22 cellular contexts compared by ENCODE assay signal in genomic region chr5:59656351-59657254, GRCh38.
DNase-seq lines count a peak whose midpoint lies in the region; ATAC-seq and TF ChIP-seq lines count a peak whose summit lies in the region.
"Had no signal": no experiment of that assay in that cellular context is flagged by ENCODE, and none has a peak within 500 bp of the region (broad histone marks: within the 10 kb centered on the region; RNA-seq: fewer than 3 reads in every experiment).

No MANE protein-coding gene starts in this region.

- intact Hi-C loops in gastrocnemius medialis (cut with DNase I; ENCODE audit: low total_unique reads) (loop anchor here (2.0 kb wide), 1 partner anchor 36 kb away; no protein-coding TSS in a partner anchor), MCF 10A (cut with micrococcal nuclease) (no loop called here)

- H3K36me3 ChIP-seq in gastrocnemius medialis = no peaks in the 10 kb centered on the region
- H3K36me3 ChIP-seq: stomach had no signal

- peaks cover 10% of the 10 kb centered on the region for H3K4me1 Mint-ChIP-seq in MCF 10A (ENCODE audit: insufficient read depth, unreplicated experiment)

- peak; percentile 49 to 50 for ATAC-seq in gastrocnemius medialis
- no peak for ATAC-seq in HG02610 (IDR thresholded peaks at IDR 0.05; ENCODE audit: unreplicated experiment)
- ATAC-seq: activated CD8-positive, alpha-beta memory T cell treated with anti-CD3 and anti-CD28 coated beads, Interleukin-2, amount 10 ng/mL, durations not matched to agents 7 days and 5 days; body of pancreas; left lobe of liver had no signal

- no TSS peak for BruUV-seq in MCF 10A (replicated peaks; lab: Mats Ljungman, UMichigan)

- DNase-seq in HT1080 (ENCODE audit: low read depth) = peak; percentile 76
- peak; percentile 92 for DNase-seq in OCI-M1 (lab: John Stamatoyannopoulos, UW)
- DNase-seq in choroid plexus epithelial cell (ENCODE audit: low read depth) = peak; percentile 50
- DNase-seq in gastrocnemius medialis = no peak
- no peak for DNase-seq in MCF 10A (ENCODE audit: unreplicated experiment)
- no peak for DNase-seq in substantia nigra (lab: John Stamatoyannopoulos, UW)
- DNase-seq: activated CD4-positive, alpha-beta T cell treated with anti-CD3 and anti-CD28 coated beads for 48 hours; activated CD8-positive, alpha-beta memory T cell treated with anti-CD3 and anti-CD28 coated beads, Interleukin-2, amount 10 ng/mL, durations not matched to agents 7 days and 5 days; AML-193; body of pancreas; DMS79 treated with DMSO at 0.1 percent for 48 hours; NCI-H1092; NCI-H2029 treated with DMSO at 0.1 percent for 48 hours; stimulated activated CD4-positive, alpha-beta T cell treated with anti-CD3 and anti-CD28 coated beads, Interleukin-2, amount 100 ng/mL, for 48 hours; stomach had no signal

- no peaks in the 10 kb centered on the region for H3K27me3 Mint-ChIP-seq in MCF 10A (ENCODE audit: insufficient read depth, unreplicated experiment)
- H3K27me3 Mint-ChIP-seq: activated CD8-positive, alpha-beta memory T cell treated with anti-CD3 and anti-CD28 coated beads, Interleukin-2, amount 10 ng/mL, durations not matched to agents 7 days and 5 days; progenitor cell of endocrine pancreas; type B pancreatic cell had no signal

- CTCF ChIA-PET in MCF 10A (lab: Yijun Ruan, JAX) = interaction anchor here (1.3 to 1.7 kb wide), 2 partner anchors 11 to 150 kb away, joined by 3 to 8 read pairs; no protein-coding TSS in a partner anchor

- in situ Hi-C loops in gastrocnemius medialis (cut with MboI; ENCODE audit: low sequenced_read_pairs in 4 of 4) = loop anchor here in 2 of 4 donors (25.0 kb wide), 1 partner anchor 469 kb away; no protein-coding TSS in a partner anchor

- no peak overlapping the region for H3K4me3 Mint-ChIP-seq in MCF 10A (ENCODE audit: unreplicated experiment)
- H3K4me3 Mint-ChIP-seq: activated CD8-positive, alpha-beta memory T cell treated with anti-CD3 and anti-CD28 coated beads, Interleukin-2, amount 10 ng/mL, durations not matched to agents 7 days and 5 days; mesothelial cell of epicardium; type B pancreatic cell had no signal

- no peak for TF ChIP-seq POLR2A in gastrocnemius medialis (IDR thresholded peaks at IDR 0.05)

- TF ChIP-seq CTCF in choroid plexus epithelial cell (conservative IDR thresholded peaks at IDR 0.05; ENCODE audit: low read depth, low read length) = no peak
- TF ChIP-seq CTCF in gastrocnemius medialis (IDR thresholded peaks at IDR 0.05 in 4 of 5, conservative IDR thresholded peaks at IDR 0.05 in 1 of 5) = no peak
- TF ChIP-seq CTCF in MCF 10A (IDR thresholded peaks at IDR 0.05; ENCODE audit: unreplicated experiment) = no peak

- H3K9me3 ChIP-seq in gastrocnemius medialis = no peaks in the 10 kb centered on the region
- H3K9me3 ChIP-seq: body of pancreas, stomach had no signal

- H3K4me3 ChIP-seq in choroid plexus epithelial cell (ENCODE audit: low read depth, low read length) (no peak overlapping the region), gastrocnemius medialis (peak overlapping the region in 1 of 4 donors; percentile 23)
- H3K4me3 ChIP-seq: body of pancreas, coronary artery, smooth muscle cell, stomach had no signal

- H3K27ac Mint-ChIP-seq in MCF 10A (ENCODE audit: low read depth, unreplicated experiment) = no peak overlapping the region
- H3K27ac Mint-ChIP-seq: activated CD8-positive, alpha-beta memory T cell treated with anti-CD3 and anti-CD28 coated beads, Interleukin-2, amount 10 ng/mL, durations not matched to agents 7 days and 5 days; mesothelial cell of epicardium; progenitor cell of endocrine pancreas; type B pancreatic cell had no signal

- no peaks in the 10 kb centered on the region for H3K27me3 ChIP-seq in gastrocnemius medialis
- H3K27me3 ChIP-seq: body of pancreas, stomach had no signal

- no peaks in the 10 kb centered on the region for H3K9me3 Mint-ChIP-seq in MCF 10A (ENCODE audit: unreplicated experiment)
- H3K9me3 Mint-ChIP-seq: mesothelial cell of epicardium, type B pancreatic cell had no signal

- POLR2A ChIA-PET in MCF 10A (lab: Yijun Ruan, JAX) = interaction anchor here (0.6 kb wide), 1 partner anchor 8 kb away, joined by 4 read pairs; no protein-coding TSS in a partner anchor

- peaks cover 47% of the 10 kb centered on the region in 2 donors for H3K4me1 ChIP-seq in gastrocnemius medialis
- H3K4me1 ChIP-seq: body of pancreas had no signal

- H3K27ac ChIP-seq in gastrocnemius medialis = peak overlapping the region; percentile 69 to 82 (median 80)
- no peak overlapping the region for H3K27ac ChIP-seq in substantia nigra (ENCODE audit: low read depth, low read length, poor library complexity, severe bottlenecking)
- H3K27ac ChIP-seq: body of pancreas, coronary artery, stomach had no signal

- peaks cover 7% of the 10 kb centered on the region for H3K36me3 Mint-ChIP-seq in MCF 10A (ENCODE audit: insufficient read depth, unreplicated experiment)
- H3K36me3 Mint-ChIP-seq: activated CD8-positive, alpha-beta memory T cell treated with anti-CD3 and anti-CD28 coated beads, Interleukin-2, amount 10 ng/mL, durations not matched to agents 7 days and 5 days; mesothelial cell of epicardium had no signal

Comparison
In these comparisons a context has a peak if more than half of its experiments do, and no peak if none do; other contexts are left out.
1. DNase-seq: peak in HT1080 (single experiment), OCI-M1 (single experiment) and choroid plexus epithelial cell (single experiment); none in gastrocnemius medialis (0 of 2), MCF 10A (single experiment) and substantia nigra (0 of 49).